Comparison of ENCODE assay signal across 23 cellular contexts in genomic region chr11:34425360-34425759, GRCh38. TPM values are rescaled to one million over a fixed set of nuclear protein-coding genes. Genes with fewer than 3 reads are reported as not detected.
"Had no signal": no experiment of that assay in that cellular context is flagged by ENCODE, and none has a peak within 500 bp of the region (broad histone marks: within the 10 kb centered on the region; RNA-seq: fewer than 3 reads in every experiment).

No MANE protein-coding gene starts in this region.

- H3K4me2 ChIP-seq: neural progenitor cell had no signal

- H3K4me3 ChIP-seq: hepatocyte, neural progenitor cell, sigmoid colon, thoracic aorta had no signal

- H3K79me2 ChIP-seq: hepatocyte had no signal

- H3K9me3 ChIP-seq: sigmoid colon, thoracic aorta had no signal

- H2AFZ ChIP-seq: hepatocyte, neural progenitor cell had no signal

- H3K36me3 ChIP-seq: neural progenitor cell, sigmoid colon, thoracic aorta, WERI-Rb-1 had no signal

- H3K27me3 ChIP-seq: hepatocyte, neural progenitor cell had no signal

- ATAC-seq: activated CD8-positive, alpha-beta memory T cell treated with anti-CD3 and anti-CD28 coated beads, Interleukin-2, amount 10 ng/mL, durations not matched to agents 7 days and 5 days; activated CD8-positive, alpha-beta T cell treated with anti-CD3 and anti-CD28 coated beads for 36 hours; activated naive CD4-positive, alpha-beta T cell treated with anti-CD3 and anti-CD28 coated beads, Interleukin-2, amount 50 U/mL, for 72 hours; esophagus mucosa; left lobe of liver; naive thymus-derived CD8-positive, alpha-beta T cell had no signal

- DNase-seq: activated CD4-positive, alpha-beta T cell treated with anti-CD3 and anti-CD28 coated beads, Interleukin-2, amount 10 ng/mL, durations not matched to agents 7 days and 5 days; activated CD4-positive, CD25-positive, alpha-beta regulatory T cell treated with anti-CD3 and anti-CD28 coated beads, Interleukin-2, amount 50 U/mL, for 72 hours; activated CD8-positive, alpha-beta memory T cell treated with anti-CD3 and anti-CD28 coated beads, Interleukin-2, amount 10 ng/mL, durations not matched to agents 7 days and 5 days; activated CD8-positive, alpha-beta T cell treated with anti-CD3 and anti-CD28 coated beads for 36 hours; activated gamma-delta T cell; activated T-cell treated with anti-CD3 and anti-CD28 coated beads for 4 hours; aorta; caudate nucleus; effector memory CD4-positive, alpha-beta T cell; foreskin melanocyte; immature natural killer cell; naive thymus-derived CD8-positive, alpha-beta T cell; retina; sigmoid colon; stimulated activated CD4-positive, alpha-beta T cell treated with anti-CD3 and anti-CD28 coated beads, Interleukin-4, amount 100 ng/mL, for 1 hour; stimulated activated naive CD4-positive, alpha-beta T cell treated with Interleukin-2 at 50 U/mL for 16 hours; WERI-Rb-1 had no signal

- H3K4me1 ChIP-seq: neural progenitor cell, sigmoid colon had no signal

- H3K9ac ChIP-seq: neural progenitor cell had no signal

- H3K27ac ChIP-seq: neural progenitor cell, sigmoid colon, thoracic aorta, WERI-Rb-1 had no signal

RNA-seq across cellular contexts. Expression of gene CAT, which starts 13.4 kb away (rescaled TPM):
- polyA plus RNA-seq: hepatocyte had no signal
